ENCODE assay signal across 9 cellular contexts in genomic region chr17:12983986-12984932, GRCh38. TPM values are rescaled to one million over a fixed set of nuclear protein-coding genes. Genes with fewer than 3 reads are reported as not detected.
A peak's percentile ranks its signal among the peaks of the same experiment; 100 is the strongest.
DNase-seq lines count a peak whose midpoint lies in the region; ATAC-seq and TF ChIP-seq lines count a peak whose summit lies in the region.
"Had no signal": no experiment of that assay in that cellular context is flagged by ENCODE, and none has a peak within 500 bp of the region (broad histone marks: within the 10 kb centered on the region; RNA-seq: fewer than 3 reads in every experiment).

No MANE protein-coding gene starts in this region.

- H3K27me3 Mint-ChIP-seq in stimulated activated naive CD8-positive, alpha-beta T cell treated with anti-CD3 and anti-CD28 coated beads, Interleukin-15, amount 100 ng/mL, for 72 hours = no peaks in the 10 kb centered on the region

- no peak for TF ChIP-seq CTCF in brain microvascular endothelial cell (IDR thresholded peaks at IDR 0.05; ENCODE audit: low read depth, low read length, missing control alignments)

- DNase-seq in HCEC 1CT (peak; percentile 68), brain microvascular endothelial cell (peak; percentile 73), left lobe of liver (ENCODE audit: low spot score) (peak; percentile 95), stromal cell of bone marrow (ENCODE audit: low read depth) (peak; percentile 100), pons (ENCODE audit: low spot score) (no peak), mesenteric fat pad (ENCODE audit: low spot score) (no peak)
- no peak for DNase-seq in stimulated activated naive CD8-positive, alpha-beta T cell treated with anti-CD3 and anti-CD28 coated beads, Interleukin-15, amount 100 ng/mL, for 72 hours
- DNase-seq: WERI-Rb-1 had no signal

- no peak overlapping the region for H3K4me3 Mint-ChIP-seq in stimulated activated naive CD8-positive, alpha-beta T cell treated with anti-CD3 and anti-CD28 coated beads, Interleukin-15, amount 100 ng/mL, for 72 hours

- no peak overlapping the region for H3K4me3 ChIP-seq in brain microvascular endothelial cell (ENCODE audit: low read depth, low read length)

- H3K36me3 ChIP-seq in brain microvascular endothelial cell (replicated peaks) = no peaks in the 10 kb centered on the region
- H3K36me3 ChIP-seq: WERI-Rb-1 had no signal

- ATAC-seq in left lobe of liver = peak; percentile 89
- no peak for ATAC-seq in HG03521 (IDR thresholded peaks at IDR 0.05; ENCODE audit: unreplicated experiment)
- no peak for ATAC-seq in stimulated activated naive CD8-positive, alpha-beta T cell treated with anti-CD3 and anti-CD28 coated beads, Interleukin-15, amount 100 ng/mL, for 72 hours

- no peak overlapping the region for H3K27ac Mint-ChIP-seq in stimulated activated naive CD8-positive, alpha-beta T cell treated with anti-CD3 and anti-CD28 coated beads, Interleukin-15, amount 100 ng/mL, for 72 hours

- in situ Hi-C loops in brain microvascular endothelial cell (cut with HindIII; ENCODE audit: low pct_ligation_motif_present, low sequenced_read_pairs) = no loop called here

- H3K27me3 ChIP-seq in brain microvascular endothelial cell (replicated peaks) = no peaks in the 10 kb centered on the region

- H3K27ac ChIP-seq in brain microvascular endothelial cell = no peak overlapping the region
- H3K27ac ChIP-seq: WERI-Rb-1 had no signal

- H3K4me1 Mint-ChIP-seq in stimulated activated naive CD8-positive, alpha-beta T cell treated with anti-CD3 and anti-CD28 coated beads, Interleukin-15, amount 100 ng/mL, for 72 hours = peaks cover 5% of the 10 kb centered on the region

- no peaks in the 10 kb centered on the region for H3K9me3 Mint-ChIP-seq in stimulated activated naive CD8-positive, alpha-beta T cell treated with anti-CD3 and anti-CD28 coated beads, Interleukin-15, amount 100 ng/mL, for 72 hours

RNA-seq across cellular contexts. Expression of gene ELAC2, which starts 33.6 kb away (rescaled TPM):
- total RNA-seq in left lobe of liver = 30.6 TPM
- total RNA-seq in mesenteric fat pad = 54.8 TPM

Comparison
In these comparisons a context has a peak if more than half of its experiments do, and no peak if none do; other contexts are left out.
1. DNase-seq: peak in HCEC 1CT (single experiment), brain microvascular endothelial cell (single experiment), left lobe of liver (single experiment) and stromal cell of bone marrow (single experiment); none in stimulated activated naive CD8-positive, alpha-beta T cell treated with anti-CD3 and anti-CD28 coated beads, Interleukin-15, amount 100 ng/mL, for 72 hours (0 of 2), pons (single experiment) and mesenteric fat pad (single experiment).